In genomic region chrX:119041175-119041574, GRCh38 we compare ENCODE assay signal across 9 cellular contexts. TPM values are rescaled to one million over a fixed set of nuclear protein-coding genes. Genes with fewer than 3 reads are reported as not detected.
A peak's percentile ranks its signal among the peaks of the same experiment; 100 is the strongest.
DNase-seq lines count a peak whose midpoint lies in the region; ATAC-seq and TF ChIP-seq lines count a peak whose summit lies in the region.
"Had no signal": no experiment of that assay in that cellular context is flagged by ENCODE, and none has a peak within 500 bp of the region (broad histone marks: within the 10 kb centered on the region; RNA-seq: fewer than 3 reads in every experiment).

No MANE protein-coding gene starts in this region.

- DNase-seq in EH (ENCODE audit: low read depth): peak; percentile 87
- DNase-seq in SK-MEL-5 (ENCODE audit: low read depth, low spot score): peak; percentile 16
- DNase-seq in pulmonary artery endothelial cell (ENCODE audit: low read depth, low spot score): peak; percentile 62
- DNase-seq in activated CD8-positive, alpha-beta memory T cell treated with anti-CD3 and anti-CD28 coated beads, Interleukin-2, amount 50 U/mL, for 48 hours: no peak
- DNase-seq: activated T-cell treated with anti-CD3 and anti-CD28 coated beads, Interleukin-2, amount 50 U/mL, for 4 hours had no signal

- no peak for TF ChIP-seq POLR2A in gastroesophageal sphincter (IDR thresholded peaks at IDR 0.05)

- 28 to 34% methylated on average over 2 to 4 of the region's 4 CpGs for WGBS in gastroesophageal sphincter (ENCODE audit: low coverage in 1 of 2), 2 donors

- no peak for TF ChIP-seq EP300 in gastroesophageal sphincter (IDR thresholded peaks at IDR 0.05)

- in situ Hi-C loops in SK-MEL-5 (cut with HindIII; ENCODE audit: low pct_unique_long_range_greater_than_20kb, low sequenced_read_pairs): no loop called here

- ATAC-seq in gastroesophageal sphincter: peak; percentile 85
- no peak for ATAC-seq in HG03442 (IDR thresholded peaks at IDR 0.05; ENCODE audit: unreplicated experiment)
- no peak for ATAC-seq in HG02885 (IDR thresholded peaks at IDR 0.05; ENCODE audit: poor library complexity, unreplicated experiment)
- no peak for ATAC-seq in GM19351 (IDR thresholded peaks at IDR 0.05; ENCODE audit: unreplicated experiment)
- ATAC-seq: activated T-cell treated with anti-CD3 and anti-CD28 coated beads, Interleukin-2, amount 50 U/mL, for 4 hours had no signal

- no peak for TF ChIP-seq CTCF in gastroesophageal sphincter (IDR thresholded peaks at IDR 0.05)

- H3K27me3 ChIP-seq in gastroesophageal sphincter: no peaks in the 10 kb centered on the region

- no peak overlapping the region for H3K4me3 ChIP-seq in gastroesophageal sphincter

- peak overlapping the region in 2 of 4 donors; percentile 2 to 35 for H3K27ac ChIP-seq in gastroesophageal sphincter

- H3K9me3 ChIP-seq in gastroesophageal sphincter: no peaks in the 10 kb centered on the region

- peaks cover 0 to 18% (median 8%) of the 10 kb centered on the region in 3 donors for H3K4me1 ChIP-seq in gastroesophageal sphincter

- no peaks in the 10 kb centered on the region for H3K36me3 ChIP-seq in gastroesophageal sphincter

RNA-seq across cellular contexts. Expression of gene CT47C1, which starts 31.6 kb away (rescaled TPM):
- not detected in 2 replicates for total RNA-seq in SK-MEL-5 (2014; rRNA removed; shearing (Covaris generic))
- not detected in 2 replicates for polyA plus RNA-seq in SK-MEL-5 (2015; cell fraction: cytosol; rRNA removed)
- polyA plus RNA-seq in SK-MEL-5 (2015; cell fraction: nucleus; rRNA removed): not detected in 2 replicates
- total RNA-seq in gastroesophageal sphincter (not detected), pulmonary artery endothelial cell (not detected in 2 replicates)
- total RNA-seq: activated T-cell treated with anti-CD3 and anti-CD28 coated beads, Interleukin-2, amount 50 U/mL, for 4 hours had no signal
